ENCODE assay signal across 14 cellular contexts in the genomic region with DNA sequence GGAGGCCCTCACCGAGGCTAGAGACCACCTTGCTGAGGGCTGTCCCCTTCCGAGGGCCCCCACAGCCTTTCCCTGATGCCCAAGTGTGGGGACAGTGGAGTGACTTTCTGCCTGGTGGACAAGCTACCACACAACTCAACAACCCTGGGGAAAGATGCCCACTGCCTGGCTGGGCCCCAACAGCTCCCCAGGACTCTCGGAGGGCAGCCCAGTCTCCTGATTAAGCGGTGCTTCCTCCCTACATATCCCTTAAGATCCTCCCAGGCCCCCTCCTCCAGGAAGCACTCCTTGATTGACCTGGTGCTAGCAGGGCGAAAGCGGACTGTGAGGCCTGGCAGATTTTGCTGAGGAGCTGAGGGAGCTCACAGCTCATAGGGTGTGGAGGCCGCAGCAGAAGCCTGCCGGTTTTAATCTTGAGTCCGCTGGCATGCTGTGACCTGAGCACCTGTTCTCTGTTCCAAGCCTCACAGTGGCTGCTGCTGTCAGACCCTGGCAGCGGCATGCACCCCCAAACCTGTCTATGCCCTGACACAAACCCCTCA. TPM values are rescaled to one million over a fixed set of nuclear protein-coding genes. Genes with fewer than 3 reads are reported as not detected.
A peak's percentile ranks its signal among the peaks of the same experiment; 100 is the strongest.
DNase-seq lines count a peak whose midpoint lies in the region; ATAC-seq and TF ChIP-seq lines count a peak whose summit lies in the region.
"Had no signal": no experiment of that assay in that cellular context is flagged by ENCODE, and none has a peak within 500 bp of the region (broad histone marks: within the 10 kb centered on the region; RNA-seq: fewer than 3 reads in every experiment).

No MANE protein-coding gene starts in this region.

- no peak overlapping the region for H2BK20ac ChIP-seq in IMR-90 (ENCODE audit: low read depth, low read length)

- POLR2A ChIA-PET in IMR-90 (lab: Charles Lee; ENCODE audit: unreplicated experiment) = no interaction called here

- no peak overlapping the region for H2BK5ac ChIP-seq in IMR-90 (ENCODE audit: low read depth, low read length, poor library complexity, severe bottlenecking)

- H4K91ac ChIP-seq in IMR-90 (ENCODE audit: insufficient read depth, low read depth, low read length) = no peak overlapping the region

- H4K20me1 ChIP-seq in IMR-90 (ENCODE audit: insufficient read depth, low read length) = peaks cover 37% of the 10 kb centered on the region

- no peaks in the 10 kb centered on the region for H3K27me3 Mint-ChIP-seq in T-helper 2 cell treated with Interferon-gamma antibody and Interleukin-4, amounts not matched to agents 5 μg/mL and 100 μg/mL, for 36 hours (ENCODE audit: low read depth)
- H3K27me3 Mint-ChIP-seq in chondrocyte (ENCODE audit: low read depth) = no peaks in the 10 kb centered on the region

- no peak for TF ChIP-seq RAD21 in IMR-90 (IDR thresholded peaks at IDR 0.05; ENCODE audit: low read length)

- dilution Hi-C loops in IMR-90 (cut with HindIII; ENCODE audit: low sequenced_read_pairs, unreplicated experiment) = no loop called here

- peak overlapping the region; percentile 72 for H2AK9ac ChIP-seq in IMR-90 (replicated peaks; ENCODE audit: low read depth, low read length, poor library complexity)

- TF ChIP-seq CTCF in IMR-90 (conservative IDR thresholded peaks at IDR 0.05; ENCODE audit: low read depth, low read length) = no peak
- no peak for TF ChIP-seq CTCF in chondrocyte (IDR thresholded peaks at IDR 0.05)

- peaks cover 32% of the 10 kb centered on the region for H3K36me3 ChIP-seq in IMR-90 (ENCODE audit: control insufficient read depth, insufficient read depth, low read length)
- H3K36me3 ChIP-seq: breast epithelium had no signal

- H2BK120ac ChIP-seq in IMR-90 (ENCODE audit: low read depth, low read length) = no peak overlapping the region

- H3K79me1 ChIP-seq in IMR-90 (ENCODE audit: low read depth in 1 of 2, low read length in 2 of 2) = peaks cover 6 to 42% of the 10 kb centered on the region in 2 experiments; a peak in 3 of 4 replicates

- no peaks in the 10 kb centered on the region for H3K9me3 Mint-ChIP-seq in T-helper 2 cell treated with Interferon-gamma antibody and Interleukin-4, amounts not matched to agents 5 μg/mL and 100 μg/mL, for 36 hours
- no peaks in the 10 kb centered on the region for H3K9me3 Mint-ChIP-seq in chondrocyte (ENCODE audit: low read depth)

- H3K4me2 ChIP-seq in IMR-90 (ENCODE audit: low read depth, low read length) = peak overlapping the region; percentile 6; the same call in 1 of the 2 replicates

- H3K27ac ChIP-seq in IMR-90 (ENCODE audit: insufficient read depth, low read length) = no peak overlapping the region
- H3K27ac ChIP-seq: SJCRH30 had no signal

- peak overlapping the region; percentile 8; the same call in 1 of the 2 replicates for H2AK5ac ChIP-seq in IMR-90 (ENCODE audit: low read depth, low read length)

- H3K4ac ChIP-seq in IMR-90 (ENCODE audit: low read depth, low read length) = no peak overlapping the region; the same call in 1 of the 2 replicates

- WGBS in IMR-90 (ENCODE audit: extremely low coverage in 2 of 2, insufficient read length in 1 of 2), 2 experiments = 92% methylated on average over 5 of the region's 10 CpGs; no CpG with 5 or more reads in 1 of the 2 experiments

- H3K14ac ChIP-seq in IMR-90 (replicated peaks; ENCODE audit: low read depth, low read length) = no peak overlapping the region

- CTCF ChIA-PET in IMR-90 (lab: Yijun Ruan, JAX) = interaction anchor here (0.8 kb wide), 1 partner anchor 155 kb away, joined by 3 read pairs; the partner anchor contains the start of gene NRARP

- intact Hi-C loops in IMR-90 (cut with micrococcal nuclease) = no loop called here
- intact Hi-C loops in posterior vena cava (cut with DNase I) = no loop called here

- H2BK15ac ChIP-seq in IMR-90 (ENCODE audit: low read depth, low read length) = no peak overlapping the region

- H3K56ac ChIP-seq in IMR-90 (ENCODE audit: extremely low read depth, insufficient read depth, low read length) = no peak overlapping the region

- no peak overlapping the region for H3K18ac ChIP-seq in IMR-90 (ENCODE audit: low read depth, low read length)

- TF ChIP-seq POLR2A in IMR-90 (IDR thresholded peaks at IDR 0.05; ENCODE audit: low read depth, low read length) = no peak

- no peak overlapping the region for H3K4me3 ChIP-seq in IMR-90 (ENCODE audit: insufficient read depth, low read depth, low read length)
- H3K4me3 ChIP-seq: breast epithelium, SJCRH30 had no signal

- H3K36me3 Mint-ChIP-seq in T-helper 2 cell treated with Interferon-gamma antibody and Interleukin-4, amounts not matched to agents 5 μg/mL and 100 μg/mL, for 36 hours (ENCODE audit: low read depth) = peaks cover 14% of the 10 kb centered on the region
- peaks cover 3% of the 10 kb centered on the region for H3K36me3 Mint-ChIP-seq in chondrocyte (ENCODE audit: low read depth)

- H3K27ac Mint-ChIP-seq in T-helper 2 cell treated with Interferon-gamma antibody and Interleukin-4, amounts not matched to agents 5 μg/mL and 100 μg/mL, for 36 hours = no peak overlapping the region
- peak overlapping the region; percentile 91 for H3K27ac Mint-ChIP-seq in chondrocyte (ENCODE audit: unreplicated experiment)

- H3K4me1 Mint-ChIP-seq in T-helper 2 cell treated with Interferon-gamma antibody and Interleukin-4, amounts not matched to agents 5 μg/mL and 100 μg/mL, for 36 hours (ENCODE audit: low read depth) = peaks cover 16% of the 10 kb centered on the region
- peaks cover 36% of the 10 kb centered on the region for H3K4me1 Mint-ChIP-seq in chondrocyte (ENCODE audit: low read depth)

- H3K4me3 Mint-ChIP-seq in T-helper 2 cell treated with Interferon-gamma antibody and Interleukin-4, amounts not matched to agents 5 μg/mL and 100 μg/mL, for 36 hours = peak overlapping the region; percentile 12
- peak overlapping the region; percentile 57 for H3K4me3 Mint-ChIP-seq in chondrocyte (ENCODE audit: unreplicated experiment)

- peak overlapping the region; percentile 21 for H2AFZ ChIP-seq in IMR-90 (replicated peaks; ENCODE audit: low read length, poor library complexity)

- H3K9me3 ChIP-seq in IMR-90 (ENCODE audit: control insufficient read depth, insufficient read depth, low read length) = no peaks in the 10 kb centered on the region
- H3K9me3 ChIP-seq: breast epithelium, SJCRH30 had no signal

- H3K27me3 ChIP-seq in IMR-90 (ENCODE audit: control insufficient read depth, insufficient read depth, low read length) = no peaks in the 10 kb centered on the region
- H3K27me3 ChIP-seq: breast epithelium, SJCRH30 had no signal

- BruUV-seq in IMR-90 (replicated peaks; lab: Mats Ljungman, UMichigan) = no TSS peak

- no peak for ATAC-seq in IMR-90 (ENCODE audit: low read depth)
- no peak for ATAC-seq in HG02970 (IDR thresholded peaks at IDR 0.05; ENCODE audit: low FRiP score, unreplicated experiment)
- ATAC-seq in HG03280 (IDR thresholded peaks at IDR 0.05; ENCODE audit: unreplicated experiment) = no peak

- in situ Hi-C loops in IMR-90 (cut with MboI; ENCODE audit: low sequenced_read_pairs) = no loop called here

- no peak for DNase-seq in T-helper 2 cell treated with Interferon-gamma antibody and Interleukin-4, amounts not matched to agents 5 μg/mL and 100 μg/mL, for 36 hours (ENCODE audit: low spot score)
- DNase-seq in T-helper 2 cell (no peak), IMR-90 (no peak), chondrocyte (ENCODE audit: low spot score) (no peak), posterior vena cava (ENCODE audit: low spot score) (peak; percentile 69), globus pallidus (ENCODE audit: low spot score) (no peak)
- DNase-seq: ACHN; activated CD8-positive, alpha-beta memory T cell treated with anti-CD3 and anti-CD28 coated beads for 24 hours; NCI-H446; SJCRH30 had no signal

- H3K4me1 ChIP-seq in IMR-90 (ENCODE audit: control insufficient read depth, insufficient read depth, low read length) = peaks cover 24% of the 10 kb centered on the region
- H3K4me1 ChIP-seq: breast epithelium had no signal

- no peak overlapping the region for H3K9ac ChIP-seq in IMR-90 (ENCODE audit: low read depth, low read length)

- no peak overlapping the region for H4K8ac ChIP-seq in IMR-90 (ENCODE audit: low read depth in 2 of 2, low read length in 2 of 2)

- no peaks in the 10 kb centered on the region for H3K9me1 ChIP-seq in IMR-90 (ENCODE audit: insufficient read depth, low read length)

- peak overlapping the region; percentile 42; the same call in 1 of the 2 replicates for H3K23ac ChIP-seq in IMR-90 (ENCODE audit: low read depth, low read length)

- H4K5ac ChIP-seq in IMR-90 (ENCODE audit: low read depth, low read length) = no peak overlapping the region

RNA-seq across cellular contexts. Expression of gene NSMF, which starts 2.2 kb away (rescaled TPM):
- 7.7 and 10.0 TPM in 2 replicates for total RNA-seq in IMR-90 (2012; rRNA removed)
- polyA plus RNA-seq in IMR-90 (2012; rRNA removed) = 40.9 and 45.9 TPM in 2 replicates
- polyA plus RNA-seq in IMR-90 (2012; cell fraction: cytosol; rRNA removed) = 26.6 and 33.5 TPM in 2 replicates
- 116 and 241 TPM in 2 replicates for polyA plus RNA-seq in IMR-90 (2012; cell fraction: nucleus; rRNA removed; ENCODE audit: low replicate concordance)
- 81.5 to 86.8 TPM (median 86.1 TPM) in 3 replicates for total RNA-seq in chondrocyte
- 10 to 100 TPM; 47.6 to 55.5 TPM for total RNA-seq in posterior vena cava

RNA-seq across cellular contexts. Expression of gene ENTPD8, which starts 15.8 kb away (rescaled TPM):
- total RNA-seq in IMR-90 (2012; rRNA removed) = not detected in 2 replicates
- polyA plus RNA-seq in IMR-90 (2012; rRNA removed) = 0.07 TPM in 2 replicates
- 0.06 and 0.11 TPM in 2 replicates for polyA plus RNA-seq in IMR-90 (2012; cell fraction: cytosol; rRNA removed)
- 0.37 and 0.78 TPM in 2 replicates for polyA plus RNA-seq in IMR-90 (2012; cell fraction: nucleus; rRNA removed; ENCODE audit: low replicate concordance)
- 0.10 TPM in 1 of 3 replicates, not detected in the others for total RNA-seq in chondrocyte
- total RNA-seq in posterior vena cava = not detected
- total RNA-seq: epithelial cell of proximal tubule, SJCRH30 had no signal

RNA-seq across cellular contexts. Expression of gene NOXA1, which starts 33.7 kb away (rescaled TPM):
- not detected in 2 replicates for total RNA-seq in IMR-90 (2012; rRNA removed)
- polyA plus RNA-seq in IMR-90 (2012; rRNA removed) = 0.16 and 0.17 TPM in 2 replicates
- 0.08 and 0.25 TPM in 2 replicates for polyA plus RNA-seq in IMR-90 (2012; cell fraction: cytosol; rRNA removed)
- 1.3 and 3.4 TPM in 2 replicates for polyA plus RNA-seq in IMR-90 (2012; cell fraction: nucleus; rRNA removed; ENCODE audit: low replicate concordance)
- total RNA-seq in chondrocyte = 0.97 to 2.5 TPM (median 2.0 TPM) in 3 replicates
- total RNA-seq in posterior vena cava = 1 to 10 TPM; 2.0 to 2.7 TPM
- total RNA-seq: SJCRH30 had no signal

RNA-seq across cellular contexts. Expression of gene EXD3, which starts 34.0 kb away (rescaled TPM):
- total RNA-seq in IMR-90 (2012; rRNA removed) = 1.1 and 1.7 TPM in 2 replicates
- 7.4 and 10.2 TPM in 2 replicates for polyA plus RNA-seq in IMR-90 (2012; rRNA removed)
- polyA plus RNA-seq in IMR-90 (2012; cell fraction: cytosol; rRNA removed) = 5.4 and 9.9 TPM in 2 replicates
- 24.4 and 50.7 TPM in 2 replicates for polyA plus RNA-seq in IMR-90 (2012; cell fraction: nucleus; rRNA removed; ENCODE audit: low replicate concordance)
- 10.7 to 15.7 TPM (median 11.6 TPM) in 3 replicates for total RNA-seq in chondrocyte
- 10 to 100 TPM; 13.9 to 14.6 TPM for total RNA-seq in posterior vena cava
